Comparison of ENCODE assay signal across 8 cellular contexts in the genomic region with DNA sequence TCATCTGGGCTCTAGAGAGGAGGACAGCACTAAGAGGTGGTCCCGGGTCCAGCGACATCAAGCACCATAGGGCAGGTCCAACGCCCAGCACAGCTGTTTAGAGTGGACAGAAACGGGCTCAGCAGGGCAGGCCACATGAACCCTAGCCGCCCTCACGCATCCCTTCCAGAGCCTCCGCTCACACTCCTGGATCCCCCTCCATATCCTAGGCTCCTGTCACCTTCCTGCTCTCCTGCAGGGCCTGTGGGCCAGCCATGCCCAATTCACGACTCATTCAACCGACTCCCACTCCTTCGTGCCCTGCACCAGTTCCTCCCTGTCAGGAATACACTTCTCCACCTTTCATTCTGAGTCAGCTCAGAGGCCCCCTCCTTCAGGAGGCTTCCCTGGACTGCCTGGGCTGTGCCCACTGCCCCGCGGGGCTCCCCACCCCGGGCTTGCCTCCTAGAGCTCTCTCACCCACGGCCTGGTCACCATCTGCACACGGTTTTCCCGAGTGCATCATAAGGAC.
DNase-seq lines count a peak whose midpoint lies in the region; ATAC-seq and TF ChIP-seq lines count a peak whose summit lies in the region.

No MANE protein-coding gene starts in this region.

- peak overlapping the region; percentile 93 for H3K4me2 ChIP-seq in BLaER1
- no peak overlapping the region for H3K4me2 ChIP-seq in IMR-90 (ENCODE audit: low read depth, low read length)

- no peak overlapping the region for H3K18ac ChIP-seq in IMR-90 (ENCODE audit: low read depth, low read length)

- H2AK9ac ChIP-seq in IMR-90 (replicated peaks; ENCODE audit: low read depth, low read length, poor library complexity): peak overlapping the region; percentile 94

- H3K56ac ChIP-seq in IMR-90 (ENCODE audit: extremely low read depth, insufficient read depth, low read length): no peak overlapping the region

- intact Hi-C loops in IMR-90 (cut with micrococcal nuclease): loop anchor here (1.0 to 2.0 kb wide), 5 partner anchors 46 to 1346 kb away; no protein-coding TSS in a partner anchor

- H3K14ac ChIP-seq in IMR-90 (replicated peaks; ENCODE audit: low read depth, low read length): peak overlapping the region; percentile 33

- peak overlapping the region; percentile 42 to 87 (median 78) for H3K4me3 Mint-ChIP-seq in naive B cell

- peak overlapping the region; percentile 63 to 93 for H4K8ac ChIP-seq in IMR-90 (ENCODE audit: low read depth in 2 of 2, low read length in 2 of 2)

- no peaks in the 10 kb centered on the region for H3K36me3 ChIP-seq in BLaER1
- H3K36me3 ChIP-seq in IMR-90 (ENCODE audit: control insufficient read depth, insufficient read depth, low read length): no peaks in the 10 kb centered on the region

- H2AK5ac ChIP-seq in IMR-90 (ENCODE audit: low read depth, low read length): peak overlapping the region; percentile 80

- ATAC-seq in IMR-90 (ENCODE audit: low read depth) (no peak), naive B cell (ENCODE audit: low read depth in 2 of 2) (no peak), GM18519 (IDR thresholded peaks at IDR 0.05; ENCODE audit: low FRiP score, unreplicated experiment) (no peak)

- H3K27ac Mint-ChIP-seq in naive B cell: peak overlapping the region in 3 of 6 donors; percentile 20 to 76 (median 34)

- H3K23ac ChIP-seq in IMR-90 (ENCODE audit: low read depth, low read length): 0 out of 2 replicates have a peak overlapping the region, but pooled peaks have one; percentile 19

- H3K9ac ChIP-seq in BLaER1: peak overlapping the region; percentile 77
- no peak overlapping the region for H3K9ac ChIP-seq in IMR-90 (ENCODE audit: low read depth, low read length)

- no peak overlapping the region for H2BK5ac ChIP-seq in IMR-90 (ENCODE audit: low read depth, low read length, poor library complexity, severe bottlenecking)

- dilution Hi-C loops in IMR-90 (cut with HindIII; ENCODE audit: low sequenced_read_pairs, unreplicated experiment): no loop called here

- WGBS in IMR-90 (ENCODE audit: extremely low coverage in 2 of 2, insufficient read length in 1 of 2), 2 experiments: 90% methylated on average over 7 of the region's 16 CpGs; no CpG with 5 or more reads in 1 of the 2 experiments

- H3K4me1 Mint-ChIP-seq in naive B cell: peaks cover 30 to 61% (median 45%) of the 10 kb centered on the region in 3 donors

- peak overlapping the region; percentile 46; the same call in 1 of the 3 replicates for H2BK15ac ChIP-seq in IMR-90 (ENCODE audit: low read depth, low read length)

- H2AFZ ChIP-seq in IMR-90 (replicated peaks; ENCODE audit: low read length, poor library complexity): peak overlapping the region; percentile 84

- BruUV-seq in IMR-90 (replicated peaks; lab: Mats Ljungman, UMichigan): no TSS peak

- peak; percentile 53 for DNase-seq in IMR-90
- DNase-seq in naive B cell: no peak
- DNase-seq in effector CD8-positive, alpha-beta T cell (lab: John Stamatoyannopoulos, UW): no peak
- no peak for DNase-seq in occipital lobe (lab: John Stamatoyannopoulos, UW)
- no peak for DNase-seq in stimulated activated CD4-positive, alpha-beta T cell treated with anti-CD3 and anti-CD28 coated beads, Interleukin-4, amount 100 ng/mL, for 24 hours

- TF ChIP-seq RAD21 in IMR-90 (IDR thresholded peaks at IDR 0.05; ENCODE audit: low read length): no peak

- peak overlapping the region; percentile 38 for H2BK20ac ChIP-seq in IMR-90 (ENCODE audit: low read depth, low read length)

- peak overlapping the region; percentile 67 for H3K4me3 ChIP-seq in BLaER1
- no peak overlapping the region for H3K4me3 ChIP-seq in IMR-90 (ENCODE audit: insufficient read depth, low read depth, low read length)

- H4K5ac ChIP-seq in IMR-90 (ENCODE audit: low read depth, low read length): peak overlapping the region; percentile 40; the same call in 1 of the 2 replicates

- TF ChIP-seq POLR2A in IMR-90 (IDR thresholded peaks at IDR 0.05; ENCODE audit: low read depth, low read length): no peak

- H3K9me3 Mint-ChIP-seq in naive B cell: peaks cover 0 to 5% (median 2%) of the 10 kb centered on the region in 7 donors

- H3K27me3 ChIP-seq in BLaER1: no peaks in the 10 kb centered on the region
- peaks cover 2% of the 10 kb centered on the region; the same call in 1 of the 2 replicates for H3K27me3 ChIP-seq in IMR-90 (ENCODE audit: control insufficient read depth, insufficient read depth, low read length)

- no peaks in the 10 kb centered on the region for H3K79me1 ChIP-seq in IMR-90 (ENCODE audit: low read depth in 1 of 2, low read length in 2 of 2)

- no peaks in the 10 kb centered on the region; the same call in 1 of the 2 replicates for H3K9me3 ChIP-seq in BLaER1
- H3K9me3 ChIP-seq in IMR-90 (ENCODE audit: control insufficient read depth, insufficient read depth, low read length): 0 out of 2 replicates have a peak, but pooled peaks cover 4% of the 10 kb centered on the region

- H2BK120ac ChIP-seq in IMR-90 (ENCODE audit: low read depth, low read length): peak overlapping the region; percentile 63; the same call in 1 of the 2 replicates

- H4K20me1 ChIP-seq in BLaER1 (no peaks in the 10 kb centered on the region), IMR-90 (ENCODE audit: insufficient read depth, low read length) (no peaks in the 10 kb centered on the region)

- no peak for TF ChIP-seq CTCF in IMR-90 (conservative IDR thresholded peaks at IDR 0.05; ENCODE audit: low read depth, low read length)

- H3K36me3 Mint-ChIP-seq in naive B cell: no peaks in the 10 kb centered on the region

- H3K27me3 Mint-ChIP-seq in naive B cell: peaks cover 0 to 13% (median 8%) of the 10 kb centered on the region in 3 donors

- peaks cover 47% of the 10 kb centered on the region for H3K4me1 ChIP-seq in BLaER1
- H3K4me1 ChIP-seq in IMR-90 (ENCODE audit: control insufficient read depth, insufficient read depth, low read length): peaks cover 18% of the 10 kb centered on the region

- in situ Hi-C loops in IMR-90 (cut with MboI; ENCODE audit: low sequenced_read_pairs): loop anchor here (5.0 to 10.0 kb wide), 2 partner anchors 425 to 518 kb away; no protein-coding TSS in a partner anchor

- CTCF ChIA-PET in IMR-90 (lab: Yijun Ruan, JAX): interaction anchor here (0.6 to 2.8 kb wide), 17 partner anchors 10 to 605 kb away, joined by 3 to 33 read pairs (median 5); no protein-coding TSS in a partner anchor

- POLR2A ChIA-PET in IMR-90 (lab: Charles Lee; ENCODE audit: unreplicated experiment): no interaction called here

- H3K4ac ChIP-seq in IMR-90 (ENCODE audit: low read depth, low read length): peak overlapping the region; percentile 67

- 0 out of 2 replicates have a peak overlapping the region, but pooled peaks have one; percentile 68 for H3K27ac ChIP-seq in BLaER1
- no peak overlapping the region for H3K27ac ChIP-seq in IMR-90 (ENCODE audit: insufficient read depth, low read length)
- peak overlapping the region; percentile 91 for H3K27ac ChIP-seq in angular gyrus (ENCODE audit: low read depth, low read length)

- H3K9me1 ChIP-seq in IMR-90 (ENCODE audit: insufficient read depth, low read length): peaks cover 7% of the 10 kb centered on the region; the same call in 1 of the 2 replicates

- peak overlapping the region; percentile 87; the same call in 1 of the 2 replicates for H4K91ac ChIP-seq in IMR-90 (ENCODE audit: insufficient read depth, low read depth, low read length)

TF ChIP-seq in IMR-90, 13 proteins besides CTCF, POLR2A, EP300 and RAD21:
- TF ChIP-seq NFE2L2 (IDR thresholded peaks at IDR 0.05; ENCODE audit: low read depth, low read length) (no peak), CEBPB (IDR thresholded peaks at IDR 0.05; ENCODE audit: low read depth, low read length) (no peak), MAZ (IDR thresholded peaks at IDR 0.05; ENCODE audit: borderline replicate concordance, low read depth, low read length) (peak; percentile 25; the same call in 1 of the 2 replicates), BHLHE40 (IDR thresholded peaks at IDR 0.05; ENCODE audit: low read depth, low read length) (no peak), CHD1 (IDR thresholded peaks at IDR 0.05; ENCODE audit: low read depth, low read length) (no peak), RCOR1 (IDR thresholded peaks at IDR 0.05; ENCODE audit: insufficient replicate concordance, low read length) (no peak), RFX5 (IDR thresholded peaks at IDR 0.05; ENCODE audit: low read depth, low read length) (no peak), FOS (IDR thresholded peaks at IDR 0.05; ENCODE audit: low read depth, low read length) (peak; percentile 16; the same call in 1 of the 2 replicates)
- TF ChIP-seq, protein P1, sequence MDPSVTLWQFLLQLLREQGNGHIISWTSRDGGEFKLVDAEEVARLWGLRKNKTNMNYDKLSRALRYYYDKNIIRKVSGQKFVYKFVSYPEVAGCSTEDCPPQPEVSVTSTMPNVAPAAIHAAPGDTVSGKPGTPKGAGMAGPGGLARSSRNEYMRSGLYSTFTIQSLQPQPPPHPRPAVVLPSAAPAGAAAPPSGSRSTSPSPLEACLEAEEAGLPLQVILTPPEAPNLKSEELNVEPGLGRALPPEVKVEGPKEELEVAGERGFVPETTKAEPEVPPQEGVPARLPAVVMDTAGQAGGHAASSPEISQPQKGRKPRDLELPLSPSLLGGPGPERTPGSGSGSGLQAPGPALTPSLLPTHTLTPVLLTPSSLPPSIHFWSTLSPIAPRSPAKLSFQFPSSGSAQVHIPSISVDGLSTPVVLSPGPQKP (IDR thresholded peaks at IDR 0.05; ENCODE audit: borderline replicate concordance, low read depth, low read length): no peak
